24 cellular contexts compared by ENCODE assay signal in the genomic region with DNA sequence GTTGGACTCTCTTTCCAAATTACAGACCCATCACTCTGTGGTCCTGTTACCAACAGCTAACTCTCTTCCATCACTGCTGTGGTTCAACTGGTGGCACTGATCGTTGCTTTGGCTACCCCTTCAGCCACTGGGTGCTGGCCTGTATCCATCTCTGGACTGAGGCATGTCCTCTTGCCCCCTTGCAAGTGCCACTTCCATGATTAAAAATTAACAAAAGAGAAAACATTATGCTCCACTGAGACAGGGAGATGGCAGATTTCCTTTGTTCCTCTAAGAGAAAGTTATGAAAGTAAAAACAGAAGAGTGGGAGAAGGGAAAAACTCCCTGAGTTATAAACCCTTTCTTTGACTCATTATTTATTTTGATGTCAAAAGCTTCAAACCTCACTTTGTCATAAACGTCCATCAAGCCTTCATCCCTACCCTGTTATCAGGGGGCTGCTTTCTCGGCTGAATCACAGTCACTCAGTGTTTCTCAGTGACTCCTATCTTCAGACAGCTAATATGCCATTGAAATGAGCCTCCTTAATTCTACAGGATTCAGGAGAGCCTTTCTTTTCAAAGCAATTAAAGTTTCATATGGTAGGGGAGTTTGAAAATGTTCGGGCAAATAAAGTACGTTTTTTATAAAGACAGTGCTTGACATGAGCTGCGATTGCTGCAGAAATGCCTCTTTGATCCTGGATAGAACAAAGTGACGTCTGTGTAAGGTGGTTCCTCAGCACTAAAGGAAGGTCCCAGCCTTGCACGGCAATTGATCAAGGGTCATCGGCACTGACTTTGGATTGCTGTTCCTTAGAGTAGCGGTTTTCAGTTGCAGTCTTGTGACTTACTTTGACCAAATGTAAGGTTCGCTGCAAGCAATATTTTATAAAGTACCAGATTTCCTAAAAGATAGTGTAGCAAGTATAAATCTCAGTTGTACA. TPM values are rescaled to one million over a fixed set of nuclear protein-coding genes. Genes with fewer than 3 reads are reported as not detected.
"Had no signal": no experiment of that assay in that cellular context is flagged by ENCODE, and none has a peak within 500 bp of the region (broad histone marks: within the 10 kb centered on the region; RNA-seq: fewer than 3 reads in every experiment).

No MANE protein-coding gene starts in this region.

- H3K4me3 Mint-ChIP-seq: activated CD4-positive, alpha-beta T cell treated with anti-CD3 and anti-CD28 coated beads, Interleukin-2, amount 10 ng/mL, durations not matched to agents 24 days and 14 days; activated CD8-positive, alpha-beta T cell treated with anti-CD3 and anti-CD28 coated beads, Interleukin-2, amount 10 ng/mL, durations not matched to agents 7 days and 5 days; activated naive CD8-positive, alpha-beta T cell; brain; effector memory CD8-positive, alpha-beta T cell; immature natural killer cell; T-helper 17 cell; type B pancreatic cell had no signal

- ATAC-seq: activated CD8-positive, alpha-beta T cell treated with anti-CD3 and anti-CD28 coated beads, Interleukin-2, amount 10 ng/mL, durations not matched to agents 7 days and 5 days; effector memory CD8-positive, alpha-beta T cell; T-helper 17 cell had no signal

- H3K27me3 Mint-ChIP-seq: brain, type B pancreatic cell had no signal

- H3K9me3 Mint-ChIP-seq: activated CD4-positive, alpha-beta T cell treated with anti-CD3 and anti-CD28 coated beads, Interleukin-2, amount 10 ng/mL, durations not matched to agents 24 days and 14 days; brain; effector memory CD8-positive, alpha-beta T cell; immature natural killer cell; type B pancreatic cell had no signal

- H3K27me3 ChIP-seq: right atrium auricular region, suprapubic skin had no signal

- DNase-seq: activated CD4-positive, alpha-beta T cell treated with anti-CD3 and anti-CD28 coated beads, Interleukin-2, amount 10 ng/mL, durations not matched to agents 24 days and 14 days; activated CD4-positive, CD25-positive, alpha-beta regulatory T cell; activated CD8-positive, alpha-beta memory T cell treated with anti-CD3 and anti-CD28 coated beads, Interleukin-2, amount 50 U/mL, for 4 hours; activated CD8-positive, alpha-beta T cell treated with anti-CD3 and anti-CD28 coated beads, Interleukin-2, amount 10 ng/mL, durations not matched to agents 7 days and 5 days; activated gamma-delta T cell; activated T-cell treated with anti-CD3 and anti-CD28 coated beads, Interleukin-2, amount 50 U/mL, for 48 hours; central memory CD4-positive, alpha-beta T cell; effector memory CD8-positive, alpha-beta T cell; head of caudate nucleus; immature natural killer cell; left ventricle myocardium inferior; stimulated activated CD4-positive, alpha-beta T cell treated with anti-CD3 and anti-CD28 coated beads, Interleukin-4, amount 100 ng/mL, for 4 hours; stimulated activated CD8-positive, alpha-beta memory T cell treated with anti-CD3 and anti-CD28 coated beads, Interleukin-4, amount 100 ng/mL, for 48 hours; stimulated activated naive CD4-positive, alpha-beta T cell treated with Interleukin-2 at 50 U/mL for 16 hours; T-helper 17 cell had no signal

- FAIRE-seq: frontal cortex, TTC549 had no signal

- H3K4me1 ChIP-seq: left ventricle myocardium inferior, right atrium auricular region, suprapubic skin had no signal

- H3K9me3 ChIP-seq: left ventricle myocardium inferior, right atrium auricular region, suprapubic skin had no signal

- H3K27ac Mint-ChIP-seq: activated CD4-positive, alpha-beta T cell treated with anti-CD3 and anti-CD28 coated beads, Interleukin-2, amount 10 ng/mL, durations not matched to agents 24 days and 14 days; activated CD8-positive, alpha-beta T cell treated with anti-CD3 and anti-CD28 coated beads, Interleukin-2, amount 10 ng/mL, durations not matched to agents 7 days and 5 days; activated naive CD8-positive, alpha-beta T cell; brain; effector memory CD8-positive, alpha-beta T cell; immature natural killer cell; T-helper 17 cell; type B pancreatic cell had no signal

- H3K27ac ChIP-seq: left ventricle myocardium inferior, right atrium auricular region, skin epidermis, suprapubic skin had no signal

- H3K4me1 Mint-ChIP-seq: activated CD4-positive, alpha-beta T cell treated with anti-CD3 and anti-CD28 coated beads, Interleukin-2, amount 10 ng/mL, durations not matched to agents 24 days and 14 days; brain; immature natural killer cell; T-helper 17 cell had no signal

- H3K36me3 ChIP-seq: left ventricle myocardium inferior, right atrium auricular region, suprapubic skin had no signal

- H3K4me3 ChIP-seq: left ventricle myocardium inferior, right atrium auricular region, skin epidermis, suprapubic skin had no signal

- H3K36me3 Mint-ChIP-seq: activated naive CD8-positive, alpha-beta T cell; immature natural killer cell; type B pancreatic cell had no signal

RNA-seq across cellular contexts. Expression of gene PBOV1, which starts 49.9 kb away (rescaled TPM):
- total RNA-seq: activated CD4-positive, alpha-beta T cell treated with anti-CD3 and anti-CD28 coated beads, Interleukin-2, amount 10 ng/mL, durations not matched to agents 24 days and 14 days; activated CD8-positive, alpha-beta T cell treated with anti-CD3 and anti-CD28 coated beads, Interleukin-2, amount 10 ng/mL, durations not matched to agents 7 days and 5 days; frontal cortex; left ventricle myocardium inferior; posterior vena cava; right atrium auricular region; suprapubic skin; T-helper 17 cell had no signal
- polyA plus RNA-seq: immature natural killer cell had no signal
